ENCODE assay signal across 8 cellular contexts in the genomic region with DNA sequence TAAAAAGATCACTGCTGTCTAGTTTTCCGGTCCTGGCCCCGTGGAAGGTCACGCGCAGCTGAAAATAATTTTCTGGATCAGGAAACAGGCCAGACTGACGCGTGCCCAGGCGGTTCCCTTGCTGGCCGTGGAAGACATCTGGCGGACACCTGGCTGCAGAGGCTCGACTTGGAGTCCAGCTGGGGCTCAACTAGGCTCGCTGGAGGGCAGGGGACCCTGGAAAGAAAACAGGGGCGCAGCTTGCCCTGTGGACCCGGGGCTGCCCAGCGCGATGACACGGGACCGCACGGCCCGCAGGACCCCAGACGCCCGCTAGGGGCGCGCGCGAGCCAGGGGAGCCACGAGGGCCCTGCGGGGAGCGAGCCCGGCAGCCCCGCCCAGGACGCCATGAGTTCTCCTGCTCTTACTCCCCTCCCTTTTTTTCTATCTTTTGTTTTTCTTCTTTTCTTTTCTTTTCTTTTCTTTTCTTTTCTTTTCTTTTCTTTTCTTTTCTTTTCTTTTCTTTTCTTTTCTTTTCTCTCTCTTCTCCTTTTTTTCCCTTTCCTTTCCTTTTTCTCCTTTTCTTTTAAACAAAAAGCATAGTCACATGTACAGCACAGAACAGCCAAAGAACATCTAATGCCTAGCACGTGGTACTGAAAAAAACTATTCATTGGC. TPM values are rescaled to one million over a fixed set of nuclear protein-coding genes. Genes with fewer than 3 reads are reported as not detected.
A peak's percentile ranks its signal among the peaks of the same experiment; 100 is the strongest.
DNase-seq lines count a peak whose midpoint lies in the region; ATAC-seq and TF ChIP-seq lines count a peak whose summit lies in the region.

No MANE protein-coding gene starts in this region.

- peak overlapping the region in 9 of 10 experiments; percentile 34 to 56 (median 45); a peak in 15 of 20 replicates for H3K4me3 ChIP-seq in BLaER1 treated with 17β-estradiol and CSF1 and Interleukin-3, amounts not matched to agents 10 nM and 100 nM
- H3K4me3 ChIP-seq in MM.1S (ENCODE audit: low read length) (peak overlapping the region; percentile 49), coronary artery (peak overlapping the region; percentile 57), lung (no peak overlapping the region)

- peak overlapping the region in 5 of 11 experiments; percentile 23 to 64 (median 32); a peak in 8 of 22 replicates for H3K27ac ChIP-seq in BLaER1 treated with 17β-estradiol and CSF1 and Interleukin-3, amounts not matched to agents 10 nM and 100 nM
- H3K27ac ChIP-seq in MM.1S (ENCODE audit: low read length), result peak overlapping the region; percentile 21; the same call in 1 of the 2 replicates
- H3K27ac ChIP-seq in coronary artery, result peak overlapping the region; percentile 84 to 89
- H3K27ac ChIP-seq in lung (ENCODE audit: low read depth in 1 of 2, low read length in 1 of 2), result peak overlapping the region in 1 of 2 donors; percentile 7

- no peaks in the 10 kb centered on the region for H3K79me2 ChIP-seq in MM.1S (ENCODE audit: low read length)

- peaks cover 11 to 15% (median 12%) of the 10 kb centered on the region in 11 experiments; a peak in 19 of 22 replicates for H3K9me3 ChIP-seq in BLaER1 treated with 17β-estradiol and CSF1 and Interleukin-3, amounts not matched to agents 10 nM and 100 nM (replicated peaks in 1 of 11)
- H3K9me3 ChIP-seq in MM.1S (replicated peaks; ENCODE audit: insufficient read depth, low read length), result no peaks in the 10 kb centered on the region
- H3K9me3 ChIP-seq in lung (ENCODE audit: control insufficient read depth in 2 of 2, insufficient read depth in 1 of 2, low read length in 1 of 2), result no peaks in the 10 kb centered on the region

- H3K4me2 ChIP-seq in BLaER1 treated with 17β-estradiol and CSF1 and Interleukin-3, amounts not matched to agents 10 nM and 100 nM, result peak overlapping the region; percentile 63 to 92 (median 77)
- H3K4me2 ChIP-seq in MM.1S (ENCODE audit: low read depth, low read length), result peak overlapping the region; percentile 91

- peaks cover 20% of the 10 kb centered on the region for H3F3A ChIP-seq in MM.1S (ENCODE audit: insufficient read depth, low read length)

- peak overlapping the region; percentile 18 to 70 (median 46); a peak in 16 of 22 replicates for H3K9ac ChIP-seq in BLaER1 treated with 17β-estradiol and CSF1 and Interleukin-3, amounts not matched to agents 10 nM and 100 nM
- H3K9ac ChIP-seq in MM.1S (ENCODE audit: low read length), result peak overlapping the region; percentile 47; the same call in 1 of the 2 replicates

- ATAC-seq in GM21447 (IDR thresholded peaks at IDR 0.05; ENCODE audit: unreplicated experiment) (peak; percentile 85), lung (ENCODE audit: insufficient read depth, low FRiP score) (peak; percentile 92)

- no peaks in the 10 kb centered on the region for H3K27me3 ChIP-seq in BLaER1 treated with 17β-estradiol and CSF1 and Interleukin-3, amounts not matched to agents 10 nM and 100 nM
- H3K27me3 ChIP-seq in MM.1S (replicated peaks; ENCODE audit: insufficient read depth, low read length) (no peaks in the 10 kb centered on the region), lung (ENCODE audit: control insufficient read depth, insufficient read depth) (no peaks in the 10 kb centered on the region)

- H3K36me3 ChIP-seq in BLaER1 treated with 17β-estradiol and CSF1 and Interleukin-3, amounts not matched to agents 10 nM and 100 nM, result no peaks in the 10 kb centered on the region
- H3K36me3 ChIP-seq in MM.1S (replicated peaks; ENCODE audit: insufficient read depth, low read length), result no peaks in the 10 kb centered on the region
- no peaks in the 10 kb centered on the region for H3K36me3 ChIP-seq in lung (ENCODE audit: control insufficient read depth in 2 of 2, insufficient read depth in 2 of 2, low read length in 2 of 2)

- peak; percentile 86 for TF ChIP-seq CTCF in MM.1S (IDR thresholded peaks at IDR 0.05; ENCODE audit: low read length)
- peak; percentile 99 for TF ChIP-seq CTCF in coronary artery (IDR thresholded peaks at IDR 0.05)
- peak; percentile 65 for TF ChIP-seq CTCF in lung (IDR thresholded peaks at IDR 0.05; ENCODE audit: control extremely low read depth, extremely low read depth)

- H4K20me1 ChIP-seq in BLaER1 treated with 17β-estradiol and CSF1 and Interleukin-3, amounts not matched to agents 10 nM and 100 nM, result no peaks in the 10 kb centered on the region; a peak in 1 of 22 replicates
- no peaks in the 10 kb centered on the region for H4K20me1 ChIP-seq in MM.1S (ENCODE audit: insufficient read depth, low read length)

- DNase-seq in MM.1S, result peak; percentile 74
- peak; percentile 77 to 79 for DNase-seq in activated CD4-positive, alpha-beta T cell treated with anti-CD3 and anti-CD28 coated beads for 4 hours
- DNase-seq in coronary artery (ENCODE audit: low spot score), result peak; percentile 83
- DNase-seq in lung (ENCODE audit: low spot score), result peak; percentile 63
- DNase-seq in stimulated activated CD8-positive, alpha-beta memory T cell treated with anti-CD3 and anti-CD28 coated beads, Interleukin-12 subunit alpha, Interleukin-12 subunit beta, amount 100 ng/mL, for 4 hours (ENCODE audit: low read depth), result peak; percentile 68
- no peak for DNase-seq in NCI-H510A (lab: John Stamatoyannopoulos, UW)

- 9 to 16% methylated on average over 29 to 32 of the region's 32 CpGs for WGBS in lung, 2 donors

- peak overlapping the region; percentile 76 for H2AFZ ChIP-seq in MM.1S (ENCODE audit: low read length)

- H3K4me1 ChIP-seq in BLaER1 treated with 17β-estradiol and CSF1 and Interleukin-3, amounts not matched to agents 10 nM and 100 nM, result peaks cover 22 to 51% (median 23%) of the 10 kb centered on the region in 10 experiments
- peaks cover 22% of the 10 kb centered on the region for H3K4me1 ChIP-seq in MM.1S (ENCODE audit: low read length)
- peaks cover 0 to 2% of the 10 kb centered on the region in 2 donors for H3K4me1 ChIP-seq in lung (ENCODE audit: control insufficient read depth in 2 of 2, insufficient read depth in 2 of 2, low read length in 2 of 2)

- no peaks in the 10 kb centered on the region for H3K9me2 ChIP-seq in MM.1S (replicated peaks; ENCODE audit: insufficient read depth, low read length)

RNA-seq across cellular contexts. Expression of a gene that starts 43.2 kb away (rescaled TPM):
- total RNA-seq in lung, result 10 to 100 TPM; 30.3 to 44.8 TPM
- polyA plus RNA-seq in lung, result 10 to 100 TPM; 48.8 to 63.3 TPM
